Comparison of ENCODE assay signal across 34 cellular contexts in genomic region chr11:108580645-108581044, GRCh38.
"Had no signal": no experiment of that assay in that cellular context is flagged by ENCODE, and none has a peak within 500 bp of the region (broad histone marks: within the 10 kb centered on the region; RNA-seq: fewer than 3 reads in every experiment).

No MANE protein-coding gene starts in this region.

- H3K4me3 ChIP-seq: MG63 had no signal

- H3K9ac ChIP-seq: KMS-11 had no signal

- H3K27me3 ChIP-seq: MG63 had no signal

- H3K4me2 ChIP-seq: KMS-11 had no signal

- DNase-seq: Karpas-422, Kasumi-1, MG63, MM.1S, MV-4-11, NCI-H1048, NCI-H1092, NCI-H1092 treated with DMSO at 0.1 percent for 48 hours, NCI-H1105, NCI-H1105 treated with DMSO at 0.1 percent for 48 hours, NCI-H1417, NCI-H1417 treated with DMSO at 0.1 percent for 48 hours, NCI-H1436, NCI-H1436 treated with DMSO at 0.1 percent for 48 hours, NCI-H146, NCI-H1694, NCI-H1694 treated with DMSO at 0.1 percent for 48 hours, NCI-H187, NCI-H187 treated with DMSO at 0.1 percent for 48 hours, NCI-H1930, NCI-H2029, NCI-H2029 treated with DMSO at 0.1 percent for 48 hours, NCI-H2081, NCI-H2081 treated with DMSO at 0.1 percent for 48 hours, NCI-H2107, NCI-H2171, NCI-H2171 treated with DMSO at 0.1 percent for 48 hours, NCI-H2227 treated with DMSO at 0.1 percent for 48 hours, NCI-H226, NCI-H345, NCI-H446, NCI-H446 treated with DMSO at 0.1 percent for 48 hours, NCI-H510A had no signal

- H3K36me3 ChIP-seq: MG63 had no signal

- H3K9me3 ChIP-seq: MG63 had no signal

- H3K27ac ChIP-seq: KMS-11 had no signal
